In the genomic region with DNA sequence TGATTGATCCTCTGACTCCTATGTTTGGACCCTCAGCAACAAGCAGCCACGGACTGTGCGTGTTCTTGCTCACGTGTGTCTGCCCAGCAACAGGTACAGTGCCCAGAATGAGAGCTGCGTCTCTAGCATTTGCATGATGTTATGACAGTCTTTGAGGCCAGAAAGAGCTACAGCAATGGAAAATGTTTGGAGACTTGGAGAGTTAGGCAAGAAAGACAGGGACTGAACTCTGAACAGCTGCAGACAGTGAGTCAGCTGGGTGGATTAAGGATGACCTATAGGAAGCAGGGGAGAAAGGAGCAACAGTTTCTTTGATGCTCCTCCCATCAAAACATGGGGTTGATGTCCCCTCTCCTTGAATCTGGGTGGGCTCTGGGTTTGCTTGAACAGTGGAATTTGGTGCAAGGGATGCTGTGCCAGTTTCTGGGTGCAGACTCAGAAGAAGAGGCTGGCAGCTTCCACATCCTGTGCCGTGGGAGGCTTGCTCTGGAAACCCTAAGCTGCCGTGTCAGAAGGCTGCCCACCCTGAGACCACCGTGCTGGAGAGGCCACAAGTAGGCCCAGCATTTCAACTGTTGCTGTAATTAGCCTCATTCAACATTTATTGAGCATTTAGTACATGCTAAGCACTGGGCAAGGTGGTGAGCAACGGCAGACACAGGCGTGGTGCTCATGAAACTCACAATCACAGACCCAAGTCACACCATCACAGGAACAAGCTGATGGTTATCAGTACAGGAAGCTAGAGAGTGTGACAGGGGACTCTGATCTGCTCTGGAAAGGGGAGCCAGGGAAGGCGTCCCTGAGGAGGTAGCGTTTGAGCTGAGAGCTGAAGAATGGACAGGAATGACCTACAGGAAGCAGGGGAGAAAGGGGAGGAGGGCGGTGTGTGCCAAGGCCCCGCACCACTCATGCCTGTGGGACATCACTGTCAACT, we compare ENCODE assay signal across 14 cellular contexts. TPM values are rescaled to one million over a fixed set of nuclear protein-coding genes. Genes with fewer than 3 reads are reported as not detected.
DNase-seq lines count a peak whose midpoint lies in the region; ATAC-seq and TF ChIP-seq lines count a peak whose summit lies in the region.
"Had no signal": no experiment of that assay in that cellular context is flagged by ENCODE, and none has a peak within 500 bp of the region (broad histone marks: within the 10 kb centered on the region; RNA-seq: fewer than 3 reads in every experiment).

No MANE protein-coding gene starts in this region.

- peaks cover 7% of the 10 kb centered on the region for H3K36me3 Mint-ChIP-seq in activated naive CD8-positive, alpha-beta T cell treated with anti-CD3 and anti-CD28 coated beads, Interleukin-2, amount 10 ng/mL, durations not matched to agents 7 days and 5 days
- H3K36me3 Mint-ChIP-seq in activated naive CD8-positive, alpha-beta T cell treated with anti-CD3 and anti-CD28 coated beads for 36 hours, result peaks cover 13% of the 10 kb centered on the region

- H3K27me3 Mint-ChIP-seq in activated naive CD8-positive, alpha-beta T cell treated with anti-CD3 and anti-CD28 coated beads, Interleukin-2, amount 10 ng/mL, durations not matched to agents 7 days and 5 days, result peaks cover 8% of the 10 kb centered on the region
- peaks cover 26% of the 10 kb centered on the region for H3K27me3 Mint-ChIP-seq in activated naive CD8-positive, alpha-beta T cell treated with anti-CD3 and anti-CD28 coated beads for 36 hours
- H3K27me3 Mint-ChIP-seq: naive B cell had no signal

- H3K27me3 ChIP-seq in gastroesophageal sphincter (no peaks in the 10 kb centered on the region), thymus (ENCODE audit: control insufficient read depth, insufficient read depth) (no peaks in the 10 kb centered on the region)
- H3K27me3 ChIP-seq: dorsolateral prefrontal cortex had no signal

- ATAC-seq in activated naive CD8-positive, alpha-beta T cell treated with anti-CD3 and anti-CD28 coated beads, Interleukin-2, amount 10 ng/mL, durations not matched to agents 7 days and 5 days (ENCODE audit: low read depth), result peak; percentile 92
- ATAC-seq in gastroesophageal sphincter (peak; percentile 69), HG03039 (IDR thresholded peaks at IDR 0.05; ENCODE audit: unreplicated experiment) (no peak)

- H3K27ac ChIP-seq in gastroesophageal sphincter (peak overlapping the region in 1 of 4 donors; percentile 29), thymus (ENCODE audit: low read depth) (peak overlapping the region; percentile 64)
- H3K27ac ChIP-seq: dorsolateral prefrontal cortex, PC-9 had no signal

- WGBS in gastroesophageal sphincter (ENCODE audit: low coverage in 1 of 2), 2 donors, result 49 to 74% methylated on average over 6 to 8 of the region's 13 CpGs
- 56% methylated on average over 13 of the region's 13 CpGs for WGBS in thymus

- in situ Hi-C loops in GM13976 (cut with MboI; ENCODE audit: low sequenced_read_pairs, unreplicated experiment), result no loop called here

- H3K27ac Mint-ChIP-seq in activated naive CD8-positive, alpha-beta T cell treated with anti-CD3 and anti-CD28 coated beads, Interleukin-2, amount 10 ng/mL, durations not matched to agents 7 days and 5 days, result peak overlapping the region; percentile 69
- H3K27ac Mint-ChIP-seq in activated naive CD8-positive, alpha-beta T cell treated with anti-CD3 and anti-CD28 coated beads for 36 hours, result no peak overlapping the region
- H3K27ac Mint-ChIP-seq: H9 had no signal

- H3K4me1 ChIP-seq in gastroesophageal sphincter (peaks cover 0 to 8% (median 0%) of the 10 kb centered on the region in 3 donors), thymus (ENCODE audit: control insufficient read depth, insufficient read depth, low read length) (peaks cover 82% of the 10 kb centered on the region)

- H3K4me3 ChIP-seq in gastroesophageal sphincter, result no peak overlapping the region
- no peak overlapping the region for H3K4me3 ChIP-seq in thymus (ENCODE audit: low read length)
- H3K4me3 ChIP-seq: dorsolateral prefrontal cortex, PC-9 had no signal

- POLR2A ChIA-PET in activated naive CD8-positive, alpha-beta T cell treated with anti-CD3 and anti-CD28 coated beads, Interleukin-2, amount 10 ng/mL, durations not matched to agents 7 days and 5 days (lab: Charles Lee), result interaction anchor here (0.7 to 1.2 kb wide), 2 partner anchors 14 to 248 kb away, joined by 3 to 4 read pairs; no protein-coding TSS in a partner anchor

- no peak for TF ChIP-seq CTCF in gastroesophageal sphincter (IDR thresholded peaks at IDR 0.05)
- TF ChIP-seq CTCF in GM13976 (IDR thresholded peaks at IDR 0.05; ENCODE audit: borderline replicate concordance, control extremely low read depth, extremely low read depth, insufficient read depth, missing control alignments), result no peak

- H3K9me3 ChIP-seq in gastroesophageal sphincter (no peaks in the 10 kb centered on the region), thymus (ENCODE audit: control insufficient read depth) (no peaks in the 10 kb centered on the region)

- H3K9me3 Mint-ChIP-seq in activated naive CD8-positive, alpha-beta T cell treated with anti-CD3 and anti-CD28 coated beads, Interleukin-2, amount 10 ng/mL, durations not matched to agents 7 days and 5 days, result peaks cover 14% of the 10 kb centered on the region
- H3K9me3 Mint-ChIP-seq in activated naive CD8-positive, alpha-beta T cell treated with anti-CD3 and anti-CD28 coated beads for 36 hours, result no peaks in the 10 kb centered on the region
- H3K9me3 Mint-ChIP-seq: H9 had no signal

- H3K4me1 Mint-ChIP-seq in activated naive CD8-positive, alpha-beta T cell treated with anti-CD3 and anti-CD28 coated beads, Interleukin-2, amount 10 ng/mL, durations not matched to agents 7 days and 5 days, result peaks cover 16% of the 10 kb centered on the region
- peaks cover 14% of the 10 kb centered on the region for H3K4me1 Mint-ChIP-seq in activated naive CD8-positive, alpha-beta T cell treated with anti-CD3 and anti-CD28 coated beads for 36 hours

- peak overlapping the region; percentile 49 for H3K4me3 Mint-ChIP-seq in activated naive CD8-positive, alpha-beta T cell treated with anti-CD3 and anti-CD28 coated beads, Interleukin-2, amount 10 ng/mL, durations not matched to agents 7 days and 5 days
- no peak overlapping the region for H3K4me3 Mint-ChIP-seq in activated naive CD8-positive, alpha-beta T cell treated with anti-CD3 and anti-CD28 coated beads for 36 hours
- H3K4me3 Mint-ChIP-seq: H9, naive B cell had no signal

- no peak for TF ChIP-seq POLR2A in gastroesophageal sphincter (IDR thresholded peaks at IDR 0.05)

- peaks cover 0 to 13% of the 10 kb centered on the region in 2 donors for H3K36me3 ChIP-seq in gastroesophageal sphincter
- peaks cover 49% of the 10 kb centered on the region for H3K36me3 ChIP-seq in thymus (ENCODE audit: control insufficient read depth, insufficient read depth)

- TF ChIP-seq EP300 in gastroesophageal sphincter (IDR thresholded peaks at IDR 0.05), result no peak

- DNase-seq in activated naive CD8-positive, alpha-beta T cell treated with anti-CD3 and anti-CD28 coated beads, Interleukin-2, amount 10 ng/mL, durations not matched to agents 7 days and 5 days, result no peak
- no peak for DNase-seq in activated naive CD8-positive, alpha-beta T cell treated with anti-CD3 and anti-CD28 coated beads for 36 hours
- DNase-seq in activated T-helper 1 cell treated with Interleukin-2 at 50 U/mL for 16 hours (ENCODE audit: low read depth) (peak; percentile 6), GM13976 (ENCODE audit: low spot score) (no peak), NCI-H774 (lab: John Stamatoyannopoulos, UW) (no peak)
- DNase-seq: dorsolateral prefrontal cortex, H9, Kasumi-1, naive B cell, PC-9 had no signal

RNA-seq across cellular contexts. Expression of gene CCR9, which starts 21.7 kb away (rescaled TPM):
- 10 to 100 TPM; 19.4 to 21.6 TPM for total RNA-seq in activated naive CD8-positive, alpha-beta T cell treated with anti-CD3 and anti-CD28 coated beads, Interleukin-2, amount 10 ng/mL, durations not matched to agents 7 days and 5 days
- not detected for total RNA-seq in activated naive CD8-positive, alpha-beta T cell treated with anti-CD3 and anti-CD28 coated beads for 36 hours
- not detected for total RNA-seq in gastroesophageal sphincter
- polyA plus RNA-seq in thymus, result 133 TPM
- total RNA-seq: H9, PC-9 had no signal
- polyA plus RNA-seq: BJ had no signal

RNA-seq across cellular contexts. Expression of gene CXCR6, which starts 35.2 kb away (rescaled TPM):
- 10 to 100 TPM; 12.4 to 13.5 TPM for total RNA-seq in activated naive CD8-positive, alpha-beta T cell treated with anti-CD3 and anti-CD28 coated beads, Interleukin-2, amount 10 ng/mL, durations not matched to agents 7 days and 5 days
- total RNA-seq in activated naive CD8-positive, alpha-beta T cell treated with anti-CD3 and anti-CD28 coated beads for 36 hours, result under 1 TPM; 0.49 to 0.58 TPM
- total RNA-seq in gastroesophageal sphincter, result 1 to 10 TPM in 1 of 4 donors, under 1 TPM in 2, not detected in 1; 0.54 to 3.5 (median 0.87) TPM
- 8.5 TPM for polyA plus RNA-seq in thymus
- total RNA-seq: H9 had no signal
- polyA plus RNA-seq: BJ had no signal

Comparison
In these comparisons a context has a peak if more than half of its experiments do, and no peak if none do; other contexts are left out.
1. RNA of gene CCR9, which starts 21.7 kb away (total RNA-seq): 19.4 to 21.6 TPM in activated naive CD8-positive, alpha-beta T cell treated with anti-CD3 and anti-CD28 coated beads, Interleukin-2, amount 10 ng/mL, durations not matched to agents 7 days and 5 days; not detected in activated naive CD8-positive, alpha-beta T cell treated with anti-CD3 and anti-CD28 coated beads for 36 hours and not detected in gastroesophageal sphincter; every median in the first group is over 10 times any median in the second.